9 cellular contexts compared by ENCODE assay signal in the genomic region with DNA sequence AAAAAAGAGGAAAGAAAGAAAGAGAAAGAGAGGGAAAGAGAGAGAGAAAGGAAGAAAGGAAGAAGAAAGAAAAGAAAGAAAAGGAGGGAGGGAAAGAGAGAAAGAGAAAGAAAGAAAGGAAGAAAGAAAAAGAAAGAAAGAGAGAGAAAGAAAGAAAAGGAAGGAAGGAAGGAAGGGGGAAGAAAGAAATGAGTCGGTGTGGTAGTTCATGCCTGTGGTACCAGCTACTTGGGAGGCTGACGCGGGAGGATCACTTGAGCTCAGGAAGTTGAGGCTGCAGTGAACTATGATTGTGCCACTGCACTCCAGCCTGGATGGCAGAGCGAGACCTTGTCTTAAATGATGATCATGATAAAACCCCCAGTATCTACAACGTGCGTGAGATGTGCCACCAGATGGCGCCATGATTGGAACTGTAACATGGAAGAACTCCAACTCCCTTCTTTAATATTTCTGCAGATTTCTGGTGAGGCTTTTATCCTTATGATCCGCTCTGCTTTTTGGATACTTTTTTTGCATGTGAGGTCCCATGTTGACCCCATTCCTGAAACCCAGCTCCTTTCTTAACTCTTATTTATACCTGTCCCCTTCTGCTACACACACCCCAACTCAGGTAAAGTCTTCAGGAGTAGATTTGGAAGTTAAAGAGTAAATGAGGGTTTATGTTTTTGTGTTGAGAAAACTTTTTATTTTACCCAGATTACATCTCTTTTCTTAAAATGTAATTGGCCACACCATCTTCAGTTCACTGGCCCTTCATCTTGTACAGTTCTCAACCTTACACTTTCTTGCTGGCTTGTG. TPM values are rescaled to one million over a fixed set of nuclear protein-coding genes. Genes with fewer than 3 reads are reported as not detected.
DNase-seq lines count a peak whose midpoint lies in the region; ATAC-seq and TF ChIP-seq lines count a peak whose summit lies in the region.
"Had no signal": no experiment of that assay in that cellular context is flagged by ENCODE, and none has a peak within 500 bp of the region (broad histone marks: within the 10 kb centered on the region; RNA-seq: fewer than 3 reads in every experiment).

No MANE protein-coding gene starts in this region.

- H3K27me3 Mint-ChIP-seq in naive thymus-derived CD8-positive, alpha-beta T cell, result peaks cover 0 to 4% (median 0%) of the 10 kb centered on the region in 5 donors

- H3K4me1 Mint-ChIP-seq in naive thymus-derived CD8-positive, alpha-beta T cell, result peaks cover 5 to 14% (median 11%) of the 10 kb centered on the region in 4 donors
- H3K4me1 Mint-ChIP-seq in stimulated activated effector memory CD8-positive, alpha-beta T cell treated with anti-CD3 and anti-CD28 coated beads, Interleukin-12 subunit alpha, Interleukin-12 subunit beta, amount 100 ng/mL, for 72 hours, result peaks cover 11% of the 10 kb centered on the region

- peak overlapping the region in 7 of 10 donors; percentile 39 to 66 (median 43) for H3K4me3 Mint-ChIP-seq in naive thymus-derived CD8-positive, alpha-beta T cell
- H3K4me3 Mint-ChIP-seq in stimulated activated effector memory CD8-positive, alpha-beta T cell treated with anti-CD3 and anti-CD28 coated beads, Interleukin-12 subunit alpha, Interleukin-12 subunit beta, amount 100 ng/mL, for 72 hours, result peak overlapping the region; percentile 39
- H3K4me3 Mint-ChIP-seq: dendritic cell treated with granulocyte-macrophage colony-stimulating factor and Interleukin-4, amounts not matched to agents 40 ng/mL and 50 ng/mL, for 4 days had no signal

- no peaks in the 10 kb centered on the region for H3K36me3 Mint-ChIP-seq in naive thymus-derived CD8-positive, alpha-beta T cell
- no peaks in the 10 kb centered on the region for H3K36me3 Mint-ChIP-seq in stimulated activated effector memory CD8-positive, alpha-beta T cell treated with anti-CD3 and anti-CD28 coated beads, Interleukin-12 subunit alpha, Interleukin-12 subunit beta, amount 100 ng/mL, for 72 hours

- DNase-seq in DMS153 treated with DMSO at 0.1 percent for 48 hours (lab: John Stamatoyannopoulos, UW; ENCODE audit: unreplicated experiment) (peak; percentile 67), HK-2 (ENCODE audit: unreplicated experiment) (peak; percentile 42), NOMO-1 treated with DMSO at 0.1 percent for 48 hours (lab: John Stamatoyannopoulos, UW; ENCODE audit: unreplicated experiment) (peak; percentile 69), epithelial cell of esophagus (ENCODE audit: low read depth) (peak; percentile 83), DMS79 (lab: John Stamatoyannopoulos, UW) (no peak)
- DNase-seq in activated CD8-positive, alpha-beta memory T cell treated with anti-CD3 and anti-CD28 coated beads for 48 hours (ENCODE audit: low read depth in 2 of 3, low spot score in 2 of 3), result peak; percentile 12 to 56 (median 23)
- DNase-seq in naive thymus-derived CD8-positive, alpha-beta T cell, result peak; percentile 41 to 82 (median 56)
- peak; percentile 41 to 78 for DNase-seq in stimulated activated effector memory CD8-positive, alpha-beta T cell treated with anti-CD3 and anti-CD28 coated beads, Interleukin-12 subunit alpha, Interleukin-12 subunit beta, amount 100 ng/mL, for 72 hours (ENCODE audit: low spot score in 2 of 2)

- ATAC-seq in naive thymus-derived CD8-positive, alpha-beta T cell, result peak; percentile 83 to 98
- ATAC-seq in stimulated activated effector memory CD8-positive, alpha-beta T cell treated with anti-CD3 and anti-CD28 coated beads, Interleukin-12 subunit alpha, Interleukin-12 subunit beta, amount 100 ng/mL, for 72 hours, result peak; percentile 92

- H3K4me3 ChIP-seq in epithelial cell of esophagus (ENCODE audit: low read length), result no peak overlapping the region

- no peaks in the 10 kb centered on the region for H3K9me3 Mint-ChIP-seq in naive thymus-derived CD8-positive, alpha-beta T cell
- H3K9me3 Mint-ChIP-seq in stimulated activated effector memory CD8-positive, alpha-beta T cell treated with anti-CD3 and anti-CD28 coated beads, Interleukin-12 subunit alpha, Interleukin-12 subunit beta, amount 100 ng/mL, for 72 hours, result no peaks in the 10 kb centered on the region
- H3K9me3 Mint-ChIP-seq: dendritic cell treated with granulocyte-macrophage colony-stimulating factor and Interleukin-4, amounts not matched to agents 40 ng/mL and 50 ng/mL, for 4 days had no signal

- H3K27ac Mint-ChIP-seq in naive thymus-derived CD8-positive, alpha-beta T cell, result peak overlapping the region in 4 of 10 donors; percentile 26 to 69 (median 50)
- peak overlapping the region; percentile 80 for H3K27ac Mint-ChIP-seq in stimulated activated effector memory CD8-positive, alpha-beta T cell treated with anti-CD3 and anti-CD28 coated beads, Interleukin-12 subunit alpha, Interleukin-12 subunit beta, amount 100 ng/mL, for 72 hours
- H3K27ac Mint-ChIP-seq: dendritic cell treated with granulocyte-macrophage colony-stimulating factor and Interleukin-4, amounts not matched to agents 40 ng/mL and 50 ng/mL, for 4 days had no signal

- TF ChIP-seq CTCF in epithelial cell of esophagus (IDR thresholded peaks at IDR 0.05; ENCODE audit: insufficient read depth, low read depth, low read length, missing control alignments), result peak; percentile 79

- POLR2A ChIA-PET in naive thymus-derived CD8-positive, alpha-beta T cell (lab: Charles Lee), result interaction anchor here (0.6 to 1.5 kb wide), 3 partner anchors 61 to 188 kb away, joined by 3 to 5 read pairs (median 4); partner anchors contain the start of gene PNP

RNA-seq across cellular contexts. Expression of gene RNASE10, which starts 25.6 kb away (rescaled TPM):
- total RNA-seq in naive thymus-derived CD8-positive, alpha-beta T cell, result under 1 TPM; 0.77 to 0.83 TPM
- under 1 TPM in 1 of 3 donors, not detected in 2; 0.19 TPM for polyA plus RNA-seq in naive thymus-derived CD8-positive, alpha-beta T cell

RNA-seq across cellular contexts. Expression of gene RNASE9, which starts 29.9 kb away (rescaled TPM):
- total RNA-seq in naive thymus-derived CD8-positive, alpha-beta T cell, result not detected
- polyA plus RNA-seq in naive thymus-derived CD8-positive, alpha-beta T cell, result not detected

RNA-seq across cellular contexts. Expression of gene RNASE11, which starts 56.8 kb away (rescaled TPM):
- not detected for total RNA-seq in naive thymus-derived CD8-positive, alpha-beta T cell
- not detected for polyA plus RNA-seq in naive thymus-derived CD8-positive, alpha-beta T cell
